In genomic region chr3:100745617-100746016, GRCh38 we compare ENCODE assay signal across 37 cellular contexts.
"Had no signal": no experiment of that assay in that cellular context is flagged by ENCODE, and none has a peak within 500 bp of the region (broad histone marks: within the 10 kb centered on the region; RNA-seq: fewer than 3 reads in every experiment).

No MANE protein-coding gene starts in this region.

- H3K9ac ChIP-seq: KMS-11 had no signal

- H3K27ac ChIP-seq: brain microvascular endothelial cell, KMS-11, PC-9, RWPE1, VCaP had no signal

- H3K4me2 ChIP-seq: KMS-11, PC-9 had no signal

- H3K27ac Mint-ChIP-seq: activated B cell treated with CpG ODN at 0.5 μM for 24 hours; activated CD4-positive, alpha-beta memory T cell treated with anti-CD3 and anti-CD28 coated beads for 36 hours; activated naive CD4-positive, alpha-beta T cell treated with anti-CD3 and anti-CD28 coated beads for 36 hours; activated naive CD8-positive, alpha-beta T cell; activated naive CD8-positive, alpha-beta T cell treated with anti-CD3 and anti-CD28 coated beads, Interleukin-2, amount 50 U/mL, for 24 hours; activated T-helper 1 cell treated with anti-CD3 and anti-CD28 coated beads, Interleukin-12 subunit alpha, Interleukin-12 subunit beta, Interleukin-2, Interleukin-4 antibody, amounts not matched to agents 30 ng/mL and 10 ng/mL and 1 ng/mL, durations not matched to agents 14 hours and 24 hours and 36 hours had no signal

- H3K27me3 Mint-ChIP-seq: activated B cell treated with CpG ODN at 0.5 μM for 24 hours; activated CD4-positive, alpha-beta memory T cell treated with anti-CD3 and anti-CD28 coated beads for 36 hours; activated naive CD8-positive, alpha-beta T cell; activated naive CD8-positive, alpha-beta T cell treated with anti-CD3 and anti-CD28 coated beads, Interleukin-2, amount 50 U/mL, for 24 hours had no signal

- H3K9me3 Mint-ChIP-seq: activated B cell treated with CpG ODN at 0.5 μM for 24 hours; activated CD4-positive, alpha-beta memory T cell treated with anti-CD3 and anti-CD28 coated beads for 36 hours; activated naive CD4-positive, alpha-beta T cell treated with anti-CD3 and anti-CD28 coated beads for 36 hours; activated naive CD8-positive, alpha-beta T cell treated with anti-CD3 and anti-CD28 coated beads, Interleukin-2, amount 50 U/mL, for 24 hours; activated T-cell treated with anti-CD3 and anti-CD28 coated beads, Interleukin-2, amount 50 U/mL, for 4 hours; activated T-helper 1 cell treated with anti-CD3 and anti-CD28 coated beads, Interleukin-12 subunit alpha, Interleukin-12 subunit beta, Interleukin-2, Interleukin-4 antibody, amounts not matched to agents 30 ng/mL and 10 ng/mL and 1 ng/mL, durations not matched to agents 14 hours and 24 hours and 36 hours had no signal

- H3K27me3 ChIP-seq: brain microvascular endothelial cell had no signal

- H2AFZ ChIP-seq: PC-9 had no signal

- FAIRE-seq: RCC 7860 had no signal

- H3K4me1 Mint-ChIP-seq: activated B cell treated with CpG ODN at 0.5 μM for 24 hours had no signal

- DNase-seq: activated B cell treated with CpG ODN at 0.5 μM for 24 hours; activated CD4-positive, alpha-beta memory T cell treated with anti-CD3 and anti-CD28 coated beads for 36 hours; activated CD4-positive, alpha-beta T cell treated with anti-CD3 and anti-CD28 coated beads for 4 hours; activated CD4-positive, alpha-beta T cell treated with anti-CD3 and anti-CD28 coated beads, Interleukin-2, amount 50 U/mL, for 1 hour; activated CD4-positive, CD25-positive, alpha-beta regulatory T cell treated with anti-CD3 and anti-CD28 coated beads, Interleukin-2, amount 50 U/mL, for 72 hours; activated CD8-positive, alpha-beta memory T cell treated with anti-CD3 and anti-CD28 coated beads, Interleukin-2, amount 50 U/mL, for 4 hours; activated gamma-delta T cell treated with Interleukin-2 at 50 U/mL for 16 hours; activated naive CD4-positive, alpha-beta T cell treated with anti-CD3 and anti-CD28 coated beads for 36 hours; activated naive CD8-positive, alpha-beta T cell treated with anti-CD3 and anti-CD28 coated beads, Interleukin-2, amount 50 U/mL, for 24 hours; activated T-cell treated with anti-CD3 and anti-CD28 coated beads for 4 hours; activated T-cell treated with anti-CD3 and anti-CD28 coated beads, Interleukin-2, amount 50 U/mL, for 4 hours; anterior cingulate cortex; brain microvascular endothelial cell; MM.1S; MV-4-11; NCI-H1092; NCI-H1436 treated with DMSO at 0.1 percent for 48 hours; NCI-H1694 treated with DMSO at 0.1 percent for 48 hours; NCI-H2029; NCI-H345; NCI-H510A; NCI-H526; NCI-H748 treated with DMSO at 0.1 percent for 48 hours; NK-92 treated with Interleukin-12 subunit alpha and Interleukin-12 subunit beta, amount 100 ng/mL, for 24 hours; PC-9; SIG-M5; SW 1271; T-helper 1 cell; T-helper 2 cell; T-helper 9 cell had no signal

- H3K4me3 ChIP-seq: PC-9 had no signal

- H3K4me3 Mint-ChIP-seq: activated B cell treated with CpG ODN at 0.5 μM for 24 hours; activated CD4-positive, alpha-beta memory T cell treated with anti-CD3 and anti-CD28 coated beads for 36 hours; activated naive CD4-positive, alpha-beta T cell treated with anti-CD3 and anti-CD28 coated beads for 36 hours; activated naive CD8-positive, alpha-beta T cell; activated naive CD8-positive, alpha-beta T cell treated with anti-CD3 and anti-CD28 coated beads, Interleukin-2, amount 50 U/mL, for 24 hours; activated T-cell treated with anti-CD3 and anti-CD28 coated beads, Interleukin-2, amount 50 U/mL, for 4 hours; activated T-helper 1 cell treated with anti-CD3 and anti-CD28 coated beads, Interleukin-12 subunit alpha, Interleukin-12 subunit beta, Interleukin-2, Interleukin-4 antibody, amounts not matched to agents 30 ng/mL and 10 ng/mL and 1 ng/mL, durations not matched to agents 14 hours and 24 hours and 36 hours had no signal

- ATAC-seq: activated naive CD8-positive, alpha-beta T cell treated with anti-CD3 and anti-CD28 coated beads, Interleukin-2, amount 50 U/mL, for 24 hours; activated T-cell treated with anti-CD3 and anti-CD28 coated beads, Interleukin-2, amount 50 U/mL, for 4 hours; Right ventricle myocardium inferior had no signal
